Comparison of ENCODE assay signal across 12 cellular contexts in the genomic region with DNA sequence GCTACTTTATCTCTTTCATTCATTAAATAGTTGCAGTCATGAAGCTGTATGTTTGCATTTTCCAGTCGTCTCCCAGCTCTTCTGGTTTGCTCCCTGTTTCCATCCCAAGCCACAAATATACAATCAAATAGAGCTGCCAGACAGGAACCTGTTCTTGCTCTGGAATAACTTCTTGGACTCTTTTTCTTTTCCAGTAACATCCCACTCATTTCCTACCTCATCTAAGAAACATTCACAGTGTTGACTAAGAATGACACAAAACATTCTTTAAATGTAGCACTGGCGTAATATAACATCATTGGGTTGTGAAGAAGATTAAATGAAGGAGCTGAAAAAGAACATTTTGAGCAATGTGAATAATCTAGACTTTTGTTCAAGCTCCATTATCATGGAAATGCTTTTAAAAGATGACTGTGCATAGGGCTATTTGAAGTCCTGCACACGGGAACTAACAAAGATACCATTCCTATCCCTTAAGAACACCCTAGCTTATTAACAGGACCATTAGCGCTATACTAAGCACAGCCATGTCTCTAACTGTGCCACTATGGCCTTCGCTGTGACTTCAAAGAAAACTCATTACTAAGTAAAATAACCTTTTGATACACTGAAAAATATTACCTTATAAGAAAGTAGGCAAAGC.
A peak's percentile ranks its signal among the peaks of the same experiment; 100 is the strongest.
DNase-seq lines count a peak whose midpoint lies in the region; ATAC-seq and TF ChIP-seq lines count a peak whose summit lies in the region.
"Had no signal": no experiment of that assay in that cellular context is flagged by ENCODE, and none has a peak within 500 bp of the region (broad histone marks: within the 10 kb centered on the region; RNA-seq: fewer than 3 reads in every experiment).

No MANE protein-coding gene starts in this region.

- no peak overlapping the region for H3K27ac Mint-ChIP-seq in CD4-positive, alpha-beta T cell
- H3K27ac Mint-ChIP-seq in CD8-positive, alpha-beta memory T cell = no peak overlapping the region

- POLR2A ChIA-PET in CD4-positive, alpha-beta T cell (lab: Charles Lee) = no interaction called here
- POLR2A ChIA-PET in CD8-positive, alpha-beta memory T cell (lab: Charles Lee) = no interaction called here

- DNase-seq in ELR (ENCODE audit: low read depth) (peak; percentile 51), RKO (ENCODE audit: low spot score) (peak; percentile 12), fibroblast of gingiva (ENCODE audit: low read depth) (peak; percentile 55), pulmonary artery endothelial cell (ENCODE audit: low read depth, low spot score) (peak; percentile 1), NCI-H510A treated with DMSO at 0.1 percent for 48 hours (lab: John Stamatoyannopoulos, UW) (no peak), mucosa of gallbladder (ENCODE audit: low spot score) (no peak)
- no peak for DNase-seq in CD4-positive, alpha-beta T cell
- no peak for DNase-seq in CD8-positive, alpha-beta memory T cell
- DNase-seq: PC-9, WERI-Rb-1 had no signal

- H3K4me3 ChIP-seq in CD8-positive, alpha-beta memory T cell (ENCODE audit: low read length) = no peak overlapping the region
- H3K4me3 ChIP-seq: ascending aorta, PC-9 had no signal

- H3K27me3 Mint-ChIP-seq in CD4-positive, alpha-beta T cell = no peaks in the 10 kb centered on the region
- no peaks in the 10 kb centered on the region for H3K27me3 Mint-ChIP-seq in CD8-positive, alpha-beta memory T cell

- no peaks in the 10 kb centered on the region for H3K36me3 ChIP-seq in CD8-positive, alpha-beta memory T cell (ENCODE audit: insufficient read depth, low read length)
- H3K36me3 ChIP-seq: ascending aorta, neutrophil, WERI-Rb-1 had no signal

- H3K27ac ChIP-seq in CD4-positive, alpha-beta T cell (ENCODE audit: low read depth, low read length) = no peak overlapping the region
- H3K27ac ChIP-seq in CD8-positive, alpha-beta memory T cell (ENCODE audit: low read depth, low read length) = no peak overlapping the region
- H3K27ac ChIP-seq: ascending aorta, neutrophil, PC-9, WERI-Rb-1 had no signal

- no peaks in the 10 kb centered on the region for H3K4me1 ChIP-seq in CD8-positive, alpha-beta memory T cell (ENCODE audit: insufficient read depth, low read length)

- no peak overlapping the region for H3K4me3 Mint-ChIP-seq in CD4-positive, alpha-beta T cell
- no peak overlapping the region for H3K4me3 Mint-ChIP-seq in CD8-positive, alpha-beta memory T cell

- H3K4me1 Mint-ChIP-seq in CD4-positive, alpha-beta T cell (ENCODE audit: low read depth) = no peaks in the 10 kb centered on the region
- H3K4me1 Mint-ChIP-seq in CD8-positive, alpha-beta memory T cell = no peaks in the 10 kb centered on the region

- H3K9me3 Mint-ChIP-seq in CD4-positive, alpha-beta T cell = no peaks in the 10 kb centered on the region
- peaks cover 0 to 17% (median 3%) of the 10 kb centered on the region in 5 donors for H3K9me3 Mint-ChIP-seq in CD8-positive, alpha-beta memory T cell

- ATAC-seq in CD4-positive, alpha-beta T cell (ENCODE audit: poor library complexity) = no peak

- no peaks in the 10 kb centered on the region for H3K9me3 ChIP-seq in CD4-positive, alpha-beta T cell (ENCODE audit: control insufficient read depth, low read length)
- H3K9me3 ChIP-seq in CD8-positive, alpha-beta memory T cell (ENCODE audit: low read length) = no peaks in the 10 kb centered on the region
- H3K9me3 ChIP-seq: ascending aorta, neutrophil had no signal

- no peak for TF ChIP-seq CTCF in CD4-positive, alpha-beta T cell (IDR thresholded peaks at IDR 0.05)

- H3K27me3 ChIP-seq in CD4-positive, alpha-beta T cell (ENCODE audit: control insufficient read depth, insufficient read depth, low read length) = no peaks in the 10 kb centered on the region
- H3K27me3 ChIP-seq in CD8-positive, alpha-beta memory T cell (ENCODE audit: insufficient read depth, low read length, poor library complexity, severe bottlenecking) = no peaks in the 10 kb centered on the region
- H3K27me3 ChIP-seq: ascending aorta, neutrophil had no signal

- no peaks in the 10 kb centered on the region for H3K36me3 Mint-ChIP-seq in CD4-positive, alpha-beta T cell (ENCODE audit: low read depth)
- no peaks in the 10 kb centered on the region for H3K36me3 Mint-ChIP-seq in CD8-positive, alpha-beta memory T cell

- CTCF ChIA-PET in CD4-positive, alpha-beta T cell (lab: Charles Lee) = no interaction called here
- CTCF ChIA-PET in CD8-positive, alpha-beta memory T cell (lab: Charles Lee) = no interaction called here

- intact Hi-C loops in CD4-positive, alpha-beta T cell (cut with DNase I, micrococcal nuclease) = no loop called here

Comparison
In these comparisons a context has a peak if more than half of its experiments do, and no peak if none do; other contexts are left out.
1. DNase-seq: peak in ELR (single experiment), RKO (single experiment), fibroblast of gingiva (single experiment) and pulmonary artery endothelial cell (single experiment); none in CD4-positive, alpha-beta T cell (0 of 10), NCI-H510A treated with DMSO at 0.1 percent for 48 hours (single experiment), mucosa of gallbladder (single experiment) and CD8-positive, alpha-beta memory T cell (0 of 5).